Comparison of ENCODE assay signal across 8 cellular contexts in genomic region chr19:42198676-42199439, GRCh38. TPM values are rescaled to one million over a fixed set of nuclear protein-coding genes. Genes with fewer than 3 reads are reported as not detected.
A peak's percentile ranks its signal among the peaks of the same experiment; 100 is the strongest.
DNase-seq lines count a peak whose midpoint lies in the region; ATAC-seq, FAIRE-seq and TF ChIP-seq lines count a peak whose summit lies in the region.

No MANE protein-coding gene starts in this region.

- ATAC-seq in HG02840 (IDR thresholded peaks at IDR 0.05; ENCODE audit: low FRiP score, unreplicated experiment): no peak

- H3K36me3 ChIP-seq in HEK293 (ENCODE audit: control insufficient read depth in 2 of 2, insufficient read depth in 1 of 2, low read length in 2 of 2): peaks cover 41 to 75% of the 10 kb centered on the region in 2 experiments
- H3K36me3 ChIP-seq in astrocyte (ENCODE audit: insufficient read depth, low read length): peaks cover 10% of the 10 kb centered on the region
- peaks cover 0 to 12% of the 10 kb centered on the region in 2 donors for H3K36me3 ChIP-seq in small intestine (ENCODE audit: control insufficient read depth in 2 of 2, insufficient read depth in 2 of 2, low read length in 2 of 2)

- no peak overlapping the region for H3K4me3 Mint-ChIP-seq in astrocyte (ENCODE audit: unreplicated experiment)

- peaks cover 43% of the 10 kb centered on the region for H4K20me1 ChIP-seq in astrocyte (ENCODE audit: insufficient read depth, low read length)

- peaks cover 22% of the 10 kb centered on the region for H3K79me2 ChIP-seq in astrocyte (ENCODE audit: insufficient read depth, low read length)

- TF ChIP-seq POLR2A in GM12891 (IDR thresholded peaks at IDR 0.05; ENCODE audit: low read depth, low read length): peak; percentile 58; the same call in 1 of the 2 replicates

- H3K4me1 ChIP-seq in HEK293 (ENCODE audit: control insufficient read depth, insufficient read depth, low read length) (no peaks in the 10 kb centered on the region), astrocyte (ENCODE audit: insufficient read depth, low read length) (no peaks in the 10 kb centered on the region), small intestine (ENCODE audit: control insufficient read depth in 2 of 2, insufficient read depth in 1 of 2, low read depth in 1 of 2, low read length in 1 of 2) (peaks cover 0 to 8% of the 10 kb centered on the region in 2 donors)

- H3K27ac ChIP-seq in HEK293 (ENCODE audit: extremely low read depth, low read depth, low read length) (no peak overlapping the region), astrocyte (ENCODE audit: low read depth, low read length) (no peak overlapping the region), small intestine (ENCODE audit: low read depth in 1 of 2, low read length in 1 of 2) (peak overlapping the region; percentile 73 to 84)

- FAIRE-seq in GM12891 (lab: Jason Lieb, UNC) (no peak), astrocyte (lab: Jason Lieb, UNC) (no peak), small intestine (lab: Jason Lieb, UNC) (no peak)

- no peak overlapping the region for H3K9ac ChIP-seq in astrocyte (ENCODE audit: low read length)

- no peaks in the 10 kb centered on the region for H3K27me3 Mint-ChIP-seq in astrocyte (ENCODE audit: low read depth, unreplicated experiment)

- H3K4me3 ChIP-seq in HEK293 (ENCODE audit: low read depth, low read length): no peak overlapping the region
- H3K4me3 ChIP-seq in astrocyte (ENCODE audit: insufficient read depth, low read depth, low read length): no peak overlapping the region
- H3K4me3 ChIP-seq in small intestine (ENCODE audit: low read depth in 1 of 2, low read length in 2 of 2): peak overlapping the region in 1 of 2 donors; percentile 13

- peaks cover 32% of the 10 kb centered on the region for H3K36me3 Mint-ChIP-seq in astrocyte (ENCODE audit: low read depth, unreplicated experiment)

- WGBS in small intestine, 3 donors: 51 to 91% (median 54%) methylated on average over 7 of the region's 7 CpGs

- H3K27ac Mint-ChIP-seq in astrocyte (ENCODE audit: unreplicated experiment): peak overlapping the region; percentile 59

- POLR2A ChIA-PET in HEK293 (lab: Yijun Ruan, JAX): interaction anchor here (0.7 kb wide), 1 partner anchor 9 kb away, joined by 3 read pairs; no protein-coding TSS in a partner anchor

- DNase-seq in GM12891 (ENCODE audit: insufficient read length, low spot score) (peak; percentile 84), T follicular helper cell (ENCODE audit: low read depth) (peak; percentile 64), astrocyte (ENCODE audit: low read depth) (no peak), small intestine (peak; percentile 68), NCI-H2196 treated with DMSO at 0.1 percent for 48 hours (lab: John Stamatoyannopoulos, UW; ENCODE audit: unreplicated experiment) (no peak), NCI-H345 (lab: John Stamatoyannopoulos, UW) (no peak)

- CTCF ChIA-PET in HEK293 (lab: Yijun Ruan, JAX): interaction anchor here (1.0 to 1.6 kb wide), 2 partner anchors 14 to 90 kb away, joined by 3 read pairs; no protein-coding TSS in a partner anchor

- H2AFZ ChIP-seq in astrocyte (ENCODE audit: low read depth, low read length): no peak overlapping the region

- H3K9me3 Mint-ChIP-seq in astrocyte (ENCODE audit: unreplicated experiment): peaks cover 3% of the 10 kb centered on the region

- no peak overlapping the region for H3K4me2 ChIP-seq in astrocyte (ENCODE audit: low read length)

- H3K9me3 ChIP-seq in HEK293 (ENCODE audit: control insufficient read depth, insufficient read depth, low read depth, low read length): no peaks in the 10 kb centered on the region
- H3K9me3 ChIP-seq in astrocyte (ENCODE audit: insufficient read depth, low read depth, low read length): no peaks in the 10 kb centered on the region
- H3K9me3 ChIP-seq in small intestine (ENCODE audit: control insufficient read depth, low read depth): no peaks in the 10 kb centered on the region

- H3K4me1 Mint-ChIP-seq in astrocyte (ENCODE audit: low read depth, unreplicated experiment): peaks cover 6% of the 10 kb centered on the region

- TF ChIP-seq CTCF in HEK293 (tag by site-specific recombination; IDR thresholded peaks at IDR 0.05): no peak
- no peak for TF ChIP-seq CTCF in astrocyte (IDR thresholded peaks at IDR 0.05; ENCODE audit: insufficient read depth, low read depth, low read length)

- H3K27me3 ChIP-seq in astrocyte (ENCODE audit: insufficient read depth, low read length) (no peaks in the 10 kb centered on the region), small intestine (ENCODE audit: control insufficient read depth in 2 of 2, insufficient read depth in 2 of 2, low read length in 2 of 2) (no peaks in the 10 kb centered on the region)

TF ChIP-seq in GM12891, 5 proteins besides CTCF, POLR2A, EP300 and RAD21:
- TF ChIP-seq POU2F2 (IDR thresholded peaks at IDR 0.05; ENCODE audit: low read depth, low read length): peak; percentile 50; the same call in 1 of the 2 replicates
- TF ChIP-seq POLR2AphosphoS5 (IDR thresholded peaks at IDR 0.05; ENCODE audit: low read depth, low read length): no peak
- TF ChIP-seq TAF1 (IDR thresholded peaks at IDR 0.05; ENCODE audit: low read depth, low read length): 0 out of 2 replicates have a peak, but pooled peaks have one; percentile 8
- TF ChIP-seq SPI1 (IDR thresholded peaks at IDR 0.05; ENCODE audit: low read depth, low read length): no peak
- no peak for TF ChIP-seq PAX5 (IDR thresholded peaks at IDR 0.05; ENCODE audit: insufficient read depth, low read length, severe bottlenecking)

TF ChIP-seq in HEK293, 187 proteins besides CTCF, POLR2A, EP300 and RAD21:
- TF ChIP-seq SALL2 (tag by site-specific recombination; IDR thresholded peaks at IDR 0.05; ENCODE audit: borderline replicate concordance) (no peak), PATZ1 (tag by site-specific recombination; IDR thresholded peaks at IDR 0.05) (0 out of 2 replicates have a peak, but pooled peaks have one; percentile 12)

RNA-seq across cellular contexts. Expression of gene DEDD2, which starts 18.6 kb away (rescaled TPM):
- 14.7 TPM for polyA plus RNA-seq in GM12891 (2012; ENCODE audit: low read depth, missing spikeins)
- total RNA-seq in astrocyte: 24.4 and 26.1 TPM in 2 replicates
- 10 to 100 TPM; 22.8 to 41.3 (median 38.5) TPM for polyA plus RNA-seq in small intestine

RNA-seq across cellular contexts. Expression of gene ZNF526, which starts 21.3 kb away (rescaled TPM):
- polyA plus RNA-seq in GM12891 (2012; ENCODE audit: low read depth, missing spikeins): 3.3 TPM
- 20.2 and 21.6 TPM in 2 replicates for total RNA-seq in astrocyte
- polyA plus RNA-seq in small intestine: 1 to 10 TPM; 3.2 to 4.8 (median 4.0) TPM

RNA-seq across cellular contexts. Expression of gene GSK3A, which starts 43.5 kb away (rescaled TPM):
- 27.4 TPM for polyA plus RNA-seq in GM12891 (2012; ENCODE audit: low read depth, missing spikeins)
- 49.5 and 50.3 TPM in 2 replicates for total RNA-seq in astrocyte
- polyA plus RNA-seq in small intestine: 10 to 100 TPM; 48.5 to 70.9 (median 70.3) TPM

RNA-seq across cellular contexts. Expression of gene ERF, which starts 56.1 kb away (rescaled TPM):
- 18.2 TPM for polyA plus RNA-seq in GM12891 (2012; ENCODE audit: low read depth, missing spikeins)
- 108 TPM in 2 replicates for total RNA-seq in astrocyte
- 10 to 100 TPM; 28.6 to 51.6 (median 31.8) TPM for polyA plus RNA-seq in small intestine

Comparison
In these comparisons a context has a peak if more than half of its experiments do, and no peak if none do; other contexts are left out.
1. DNase-seq: peak in GM12891 (single experiment), T follicular helper cell (single experiment) and small intestine (single experiment); none in astrocyte (single experiment), NCI-H2196 treated with DMSO at 0.1 percent for 48 hours (single experiment) and NCI-H345 (single experiment).
2. H3K27ac ChIP-seq: peak in small intestine (2 of 2); none in HEK293 (single experiment) and astrocyte (single experiment).